ENCODE assay signal across 27 cellular contexts in genomic region chr17:13833921-13834320, GRCh38.
"Had no signal": no experiment of that assay in that cellular context is flagged by ENCODE, and none has a peak within 500 bp of the region (broad histone marks: within the 10 kb centered on the region; RNA-seq: fewer than 3 reads in every experiment).

No MANE protein-coding gene starts in this region.

- DNase-seq: activated CD4-positive, alpha-beta T cell treated with anti-CD3 and anti-CD28 coated beads for 48 hours; activated CD4-positive, alpha-beta T cell treated with anti-CD3 and anti-CD28 coated beads, Interleukin-2, amount 50 U/mL, for 48 hours; activated CD8-positive, alpha-beta memory T cell treated with anti-CD3 and anti-CD28 coated beads for 24 hours; activated effector memory CD4-positive, alpha-beta T cell treated with anti-CD3 and anti-CD28 coated beads, Interleukin-2, amount 50 U/mL, for 16 hours; activated naive CD4-positive, alpha-beta T cell treated with anti-CD3 and anti-CD28 coated beads for 36 hours; activated naive CD8-positive, alpha-beta T cell treated with anti-CD3 and anti-CD28 coated beads for 36 hours; adrenal gland; caudate nucleus; esophagus squamous epithelium; head of caudate nucleus; left lung; lower lobe of right lung; mucosa of descending colon; naive B cell; nephron progenitor cell; ovary; right lobe of liver; stimulated activated CD4-positive, alpha-beta T cell treated with anti-CD3 and anti-CD28 coated beads, Interleukin-12 subunit alpha, Interleukin-12 subunit beta, amount 100 ng/mL, for 4 hours; stimulated activated CD4-positive, alpha-beta T cell treated with anti-CD3 and anti-CD28 coated beads, Interleukin-4, amount 100 ng/mL, for 24 hours; uterus had no signal

- ATAC-seq: activated CD4-positive, CD25-positive, alpha-beta regulatory T cell treated with anti-CD3 and anti-CD28 coated beads, Interleukin-2, amount 50 U/mL, for 24 hours; left lung; lower lobe of right lung; mucosa of descending colon; right lobe of liver; stimulated activated effector memory CD8-positive, alpha-beta T cell treated with anti-CD3 and anti-CD28 coated beads, Interleukin-12 subunit alpha, Interleukin-12 subunit beta, amount 100 ng/mL, for 72 hours had no signal

- H3K27me3 ChIP-seq: adrenal gland, ascending aorta, esophagus squamous epithelium, left lung, neutrophil, ovary, right lobe of liver, uterus had no signal

- H3K4me3 ChIP-seq: adrenal gland, ascending aorta, esophagus squamous epithelium, left lung, lower lobe of right lung, mucosa of descending colon, ovary, right lobe of liver, skin epidermis, uterus had no signal

- H3K9me3 ChIP-seq: adrenal gland, ascending aorta, esophagus squamous epithelium, lower lobe of right lung, mucosa of descending colon, neutrophil, ovary, right lobe of liver, uterus had no signal

- H3K36me3 ChIP-seq: adrenal gland, ascending aorta, esophagus squamous epithelium, left lung, lower lobe of right lung, neutrophil, ovary, right lobe of liver, uterus had no signal

- H3K4me1 ChIP-seq: adrenal gland, ascending aorta, left lung, lower lobe of right lung, right lobe of liver, uterus had no signal

- H3K27ac ChIP-seq: adrenal gland, ascending aorta, epithelial cell of prostate, esophagus squamous epithelium, left lung, lower lobe of right lung, neutrophil, ovary, right lobe of liver, skin epidermis, uterus, VCaP had no signal
